18 cellular contexts compared by ENCODE assay signal in the genomic region with DNA sequence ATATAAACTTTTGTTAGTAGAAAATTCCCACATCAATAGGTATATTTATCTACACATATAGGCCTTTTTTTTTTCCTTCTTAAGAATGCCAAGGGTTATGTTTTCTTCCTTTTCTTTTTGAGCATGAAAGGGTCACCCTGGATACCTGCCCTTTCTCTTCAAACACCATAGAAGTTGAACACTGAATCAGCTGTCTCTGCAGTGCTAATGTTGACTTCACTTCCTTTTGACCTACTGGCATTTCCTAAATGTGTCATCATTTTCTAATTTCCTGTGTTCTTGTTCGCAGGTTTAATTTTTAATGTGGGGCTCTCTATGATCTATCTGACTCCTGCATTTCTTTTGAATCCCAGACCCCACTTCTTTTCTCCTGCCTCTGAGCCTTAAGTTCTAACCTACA.
A peak's percentile ranks its signal among the peaks of the same experiment; 100 is the strongest.
DNase-seq lines count a peak whose midpoint lies in the region; ATAC-seq and TF ChIP-seq lines count a peak whose summit lies in the region.
"Had no signal": no experiment of that assay in that cellular context is flagged by ENCODE, and none has a peak within 500 bp of the region (broad histone marks: within the 10 kb centered on the region; RNA-seq: fewer than 3 reads in every experiment).

No MANE protein-coding gene starts in this region.

- H3K36me3 Mint-ChIP-seq in natural killer cell (peaks cover 2% of the 10 kb centered on the region), WTC11 (peaks cover 18% of the 10 kb centered on the region)
- H3K36me3 Mint-ChIP-seq in natural killer cell treated with Interleukin-12 subunit alpha and Interleukin-12 subunit beta and Interleukin-15 and Interleukin-18, amount 100 ng/mL, for 72 hours: peaks cover 4% of the 10 kb centered on the region
- H3K36me3 Mint-ChIP-seq: activated naive CD4-positive, alpha-beta T cell treated with anti-CD3 and anti-CD28 coated beads, Interleukin-2, amount 10 ng/mL, durations not matched to agents 7 days and 5 days; naive B cell; stimulated activated memory B cell treated with anti-CD40 and anti-IgM and Interleukin-4, amounts not matched to agents 10 μg/mL and 1 μg/mL and 100 μg/mL, for 72 hours had no signal

- H3K9me3 Mint-ChIP-seq in natural killer cell (peaks cover 6 to 9% of the 10 kb centered on the region in 2 donors), WTC11 (peaks cover 19% of the 10 kb centered on the region)
- peaks cover 7% of the 10 kb centered on the region for H3K9me3 Mint-ChIP-seq in natural killer cell treated with Interleukin-12 subunit alpha and Interleukin-12 subunit beta and Interleukin-15 and Interleukin-18, amount 100 ng/mL, for 72 hours
- H3K9me3 Mint-ChIP-seq: activated naive CD4-positive, alpha-beta T cell treated with anti-CD3 and anti-CD28 coated beads, Interleukin-2, amount 10 ng/mL, durations not matched to agents 7 days and 5 days; T-helper 2 cell treated with Interferon-gamma antibody and Interleukin-4, amounts not matched to agents 5 μg/mL and 100 μg/mL, for 36 hours had no signal

- H3K4me3 Mint-ChIP-seq in natural killer cell: peak overlapping the region; percentile 1
- no peak overlapping the region for H3K4me3 Mint-ChIP-seq in natural killer cell treated with Interleukin-12 subunit alpha and Interleukin-12 subunit beta and Interleukin-15 and Interleukin-18, amount 100 ng/mL, for 72 hours
- H3K4me3 Mint-ChIP-seq in WTC11: no peak overlapping the region
- H3K4me3 Mint-ChIP-seq: activated naive CD4-positive, alpha-beta T cell treated with anti-CD3 and anti-CD28 coated beads, Interleukin-2, amount 10 ng/mL, durations not matched to agents 7 days and 5 days; naive B cell; stimulated activated memory B cell treated with anti-CD40 and anti-IgM and Interleukin-4, amounts not matched to agents 10 μg/mL and 1 μg/mL and 100 μg/mL, for 72 hours; T-helper 2 cell treated with Interferon-gamma antibody and Interleukin-4, amounts not matched to agents 5 μg/mL and 100 μg/mL, for 36 hours had no signal

- no peaks in the 10 kb centered on the region; the same call in 1 of the 2 replicates for H3K4me1 ChIP-seq in SJCRH30
- H3K4me1 ChIP-seq: foreskin keratinocyte had no signal

- no peaks in the 10 kb centered on the region for H3K27me3 ChIP-seq in SJCRH30
- H3K27me3 ChIP-seq: foreskin keratinocyte had no signal

- ATAC-seq in natural killer cell: peak in 1 of 3 donors; percentile 15
- no peak for ATAC-seq in natural killer cell treated with Interleukin-12 subunit alpha and Interleukin-12 subunit beta and Interleukin-15 and Interleukin-18, amount 100 ng/mL, for 72 hours
- no peak for ATAC-seq in WTC11
- ATAC-seq in HG02571 (IDR thresholded peaks at IDR 0.05; ENCODE audit: unreplicated experiment): no peak
- ATAC-seq: foreskin keratinocyte; K562; stimulated activated memory B cell treated with anti-CD40 and anti-IgM and Interleukin-4, amounts not matched to agents 10 μg/mL and 1 μg/mL and 100 μg/mL, for 72 hours had no signal

- no peak for TF ChIP-seq CTCF in natural killer cell (IDR thresholded peaks at IDR 0.05)
- no peak for TF ChIP-seq CTCF in WTC11 (IDR thresholded peaks at IDR 0.05)
- no peak for TF ChIP-seq CTCF in fibroblast of the aortic adventitia (IDR thresholded peaks at IDR 0.05; ENCODE audit: insufficient read depth, low read length)

- no peak overlapping the region for H3K27ac Mint-ChIP-seq in natural killer cell
- H3K27ac Mint-ChIP-seq in natural killer cell treated with Interleukin-12 subunit alpha and Interleukin-12 subunit beta and Interleukin-15 and Interleukin-18, amount 100 ng/mL, for 72 hours: no peak overlapping the region
- 0 out of 2 replicates have a peak overlapping the region, but pooled peaks have one; percentile 4 for H3K27ac Mint-ChIP-seq in WTC11
- H3K27ac Mint-ChIP-seq: activated naive CD4-positive, alpha-beta T cell treated with anti-CD3 and anti-CD28 coated beads, Interleukin-2, amount 10 ng/mL, durations not matched to agents 7 days and 5 days; naive B cell; progenitor cell of endocrine pancreas; stimulated activated memory B cell treated with anti-CD40 and anti-IgM and Interleukin-4, amounts not matched to agents 10 μg/mL and 1 μg/mL and 100 μg/mL, for 72 hours; T-helper 2 cell treated with Interferon-gamma antibody and Interleukin-4, amounts not matched to agents 5 μg/mL and 100 μg/mL, for 36 hours had no signal

- intact Hi-C loops in natural killer cell (cut with micrococcal nuclease): no loop called here

- H3K4me3 ChIP-seq in fibroblast of the aortic adventitia (ENCODE audit: low read depth, low read length) (no peak overlapping the region), SJCRH30 (no peak overlapping the region)
- H3K4me3 ChIP-seq: K562 had no signal

- no peak overlapping the region for H3K27ac ChIP-seq in SJCRH30
- H3K27ac ChIP-seq: foreskin keratinocyte had no signal

- H3K27me3 Mint-ChIP-seq in natural killer cell (ENCODE audit: low read depth in 2 of 2): no peaks in the 10 kb centered on the region
- H3K27me3 Mint-ChIP-seq in natural killer cell treated with Interleukin-12 subunit alpha and Interleukin-12 subunit beta and Interleukin-15 and Interleukin-18, amount 100 ng/mL, for 72 hours: no peaks in the 10 kb centered on the region
- no peaks in the 10 kb centered on the region for H3K27me3 Mint-ChIP-seq in WTC11 (ENCODE audit: low read depth)
- H3K27me3 Mint-ChIP-seq: activated naive CD4-positive, alpha-beta T cell treated with anti-CD3 and anti-CD28 coated beads, Interleukin-2, amount 10 ng/mL, durations not matched to agents 7 days and 5 days; naive B cell; progenitor cell of endocrine pancreas; stimulated activated memory B cell treated with anti-CD40 and anti-IgM and Interleukin-4, amounts not matched to agents 10 μg/mL and 1 μg/mL and 100 μg/mL, for 72 hours had no signal

- H3K36me3 ChIP-seq in SJCRH30: no peaks in the 10 kb centered on the region

- POLR2A ChIA-PET in WTC11 (lab: Charles Lee): no interaction called here

- H3K9me3 ChIP-seq in SJCRH30 (replicated peaks): no peaks in the 10 kb centered on the region

- peaks cover 0 to 6% of the 10 kb centered on the region in 2 donors for H3K4me1 Mint-ChIP-seq in natural killer cell
- peaks cover 2 to 4% of the 10 kb centered on the region in 2 donors for H3K4me1 Mint-ChIP-seq in natural killer cell treated with Interleukin-12 subunit alpha and Interleukin-12 subunit beta and Interleukin-15 and Interleukin-18, amount 100 ng/mL, for 72 hours (ENCODE audit: low read depth in 2 of 2)
- H3K4me1 Mint-ChIP-seq in WTC11: peaks cover 24% of the 10 kb centered on the region
- H3K4me1 Mint-ChIP-seq: activated naive CD4-positive, alpha-beta T cell treated with anti-CD3 and anti-CD28 coated beads, Interleukin-2, amount 10 ng/mL, durations not matched to agents 7 days and 5 days; naive B cell; stimulated activated memory B cell treated with anti-CD40 and anti-IgM and Interleukin-4, amounts not matched to agents 10 μg/mL and 1 μg/mL and 100 μg/mL, for 72 hours had no signal

- CTCF ChIA-PET in WTC11 (lab: Charles Lee): no interaction called here

- DNase-seq in natural killer cell: no peak
- no peak for DNase-seq in natural killer cell treated with Interleukin-12 subunit alpha and Interleukin-12 subunit beta and Interleukin-15 and Interleukin-18, amount 100 ng/mL, for 72 hours (ENCODE audit: low spot score)
- DNase-seq in WTC11 (ENCODE audit: low spot score): no peak
- peak; percentile 16 for DNase-seq in fibroblast of the aortic adventitia (ENCODE audit: low read depth)
- no peak for DNase-seq in SJCRH30
- no peak for DNase-seq in activated T-cell treated with anti-CD3 and anti-CD28 coated beads for 4 hours
- DNase-seq in NCI-H2107 treated with DMSO at 0.1 percent for 48 hours (lab: John Stamatoyannopoulos, UW; ENCODE audit: unreplicated experiment): no peak
- DNase-seq: activated naive CD4-positive, alpha-beta T cell treated with anti-CD3 and anti-CD28 coated beads, Interleukin-2, amount 10 ng/mL, durations not matched to agents 7 days and 5 days; effector CD4-positive, alpha-beta T cell; foreskin keratinocyte; naive B cell; NCI-H1105 treated with DMSO at 0.1 percent for 48 hours; SHP77 had no signal

TF ChIP-seq in WTC11, 78 proteins besides CTCF, POLR2A, EP300 and RAD21 (continues in another document):
- TF ChIP-seq KAT7 (CRISPR knock-in tag; IDR thresholded peaks at IDR 0.05; ENCODE audit: borderline replicate concordance) (no peak), ZNF317 (CRISPR knock-in tag; IDR thresholded peaks at IDR 0.05; ENCODE audit: borderline replicate concordance, low read depth) (no peak), ZNF671 (CRISPR knock-in tag; IDR thresholded peaks at IDR 0.05) (no peak)
- TF ChIP-seq, protein P1, sequence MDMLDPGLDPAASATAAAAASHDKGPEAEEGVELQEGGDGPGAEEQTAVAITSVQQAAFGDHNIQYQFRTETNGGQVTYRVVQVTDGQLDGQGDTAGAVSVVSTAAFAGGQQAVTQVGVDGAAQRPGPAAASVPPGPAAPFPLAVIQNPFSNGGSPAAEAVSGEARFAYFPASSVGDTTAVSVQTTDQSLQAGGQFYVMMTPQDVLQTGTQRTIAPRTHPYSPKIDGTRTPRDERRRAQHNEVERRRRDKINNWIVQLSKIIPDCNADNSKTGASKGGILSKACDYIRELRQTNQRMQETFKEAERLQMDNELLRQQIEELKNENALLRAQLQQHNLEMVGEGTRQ (CRISPR knock-in tag; IDR thresholded peaks at IDR 0.05): no peak
- TF ChIP-seq, protein P2, sequence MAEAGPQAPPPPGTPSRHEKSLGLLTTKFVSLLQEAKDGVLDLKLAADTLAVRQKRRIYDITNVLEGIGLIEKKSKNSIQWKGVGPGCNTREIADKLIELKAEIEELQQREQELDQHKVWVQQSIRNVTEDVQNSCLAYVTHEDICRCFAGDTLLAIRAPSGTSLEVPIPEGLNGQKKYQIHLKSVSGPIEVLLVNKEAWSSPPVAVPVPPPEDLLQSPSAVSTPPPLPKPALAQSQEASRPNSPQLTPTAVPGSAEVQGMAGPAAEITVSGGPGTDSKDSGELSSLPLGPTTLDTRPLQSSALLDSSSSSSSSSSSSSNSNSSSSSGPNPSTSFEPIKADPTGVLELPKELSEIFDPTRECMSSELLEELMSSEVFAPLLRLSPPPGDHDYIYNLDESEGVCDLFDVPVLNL (CRISPR knock-in tag; IDR thresholded peaks at IDR 0.05; ENCODE audit: borderline replicate concordance, low read depth): no peak
- TF ChIP-seq, protein P3, sequence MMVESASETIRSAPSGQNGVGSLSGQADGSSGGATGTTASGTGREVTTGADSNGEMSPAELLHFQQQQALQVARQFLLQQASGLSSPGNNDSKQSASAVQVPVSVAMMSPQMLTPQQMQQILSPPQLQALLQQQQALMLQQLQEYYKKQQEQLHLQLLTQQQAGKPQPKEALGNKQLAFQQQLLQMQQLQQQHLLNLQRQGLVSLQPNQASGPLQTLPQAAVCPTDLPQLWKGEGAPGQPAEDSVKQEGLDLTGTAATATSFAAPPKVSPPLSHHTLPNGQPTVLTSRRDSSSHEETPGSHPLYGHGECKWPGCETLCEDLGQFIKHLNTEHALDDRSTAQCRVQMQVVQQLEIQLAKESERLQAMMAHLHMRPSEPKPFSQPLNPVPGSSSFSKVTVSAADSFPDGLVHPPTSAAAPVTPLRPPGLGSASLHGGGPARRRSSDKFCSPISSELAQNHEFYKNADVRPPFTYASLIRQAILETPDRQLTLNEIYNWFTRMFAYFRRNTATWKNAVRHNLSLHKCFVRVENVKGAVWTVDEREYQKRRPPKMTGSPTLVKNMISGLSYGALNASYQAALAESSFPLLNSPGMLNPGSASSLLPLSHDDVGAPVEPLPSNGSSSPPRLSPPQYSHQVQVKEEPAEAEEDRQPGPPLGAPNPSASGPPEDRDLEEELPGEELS (CRISPR knock-in tag; IDR thresholded peaks at IDR 0.05): no peak
